In the genomic region with DNA sequence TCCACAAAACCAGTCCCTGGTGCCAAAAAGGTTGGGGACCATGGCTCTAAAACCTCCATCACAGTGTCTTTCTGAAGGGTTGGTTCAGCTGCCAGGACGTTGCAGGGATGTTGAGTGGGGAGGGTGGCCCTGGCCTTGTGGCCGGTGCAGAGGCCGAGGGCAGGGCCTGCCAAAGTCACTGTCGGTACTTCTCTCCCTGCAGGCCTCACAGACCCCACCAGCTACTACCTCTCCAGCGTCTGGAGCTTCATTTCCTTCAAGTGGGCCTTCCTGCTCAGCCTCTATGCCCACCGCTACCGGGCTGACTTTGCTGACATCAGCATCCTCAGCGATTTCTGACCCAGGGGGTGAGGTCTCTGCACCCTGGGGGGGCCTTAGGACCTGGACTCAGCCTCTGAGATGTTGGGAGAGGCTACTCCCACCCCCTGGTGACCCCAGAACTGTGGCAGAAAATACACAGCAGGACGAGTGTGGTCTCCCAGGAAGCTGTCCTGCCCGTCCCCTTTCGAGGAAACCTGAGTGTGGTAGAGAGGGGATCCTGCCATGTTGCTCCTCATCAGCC, we compare ENCODE assay signal across 13 cellular contexts. TPM values are rescaled to one million over a fixed set of nuclear protein-coding genes. Genes with fewer than 3 reads are reported as not detected.
DNase-seq lines count a peak whose midpoint lies in the region; ATAC-seq and TF ChIP-seq lines count a peak whose summit lies in the region.
"Had no signal": no experiment of that assay in that cellular context is flagged by ENCODE, and none has a peak within 500 bp of the region (broad histone marks: within the 10 kb centered on the region; RNA-seq: fewer than 3 reads in every experiment).

No MANE protein-coding gene starts in this region.

- peaks cover 13% of the 10 kb centered on the region for H3K4me1 Mint-ChIP-seq in activated T-helper 17 cell treated with anti-CD3 and anti-CD28 coated beads, Interleukin-2, amount 50 U/mL, for 72 hours

- no peak overlapping the region for H2BK5ac ChIP-seq in trophoblast cell (ENCODE audit: low read depth, low read length, poor library complexity)

- intact Hi-C loops in heart left ventricle (cut with DNase I), result loop anchor here (1.0 to 10.0 kb wide), 9 partner anchors 37 to 128 kb away; partner anchors contain the start of gene HDAC7 (in 1 of the 10)
- intact Hi-C loops in left ventricle myocardium superior (cut with micrococcal nuclease), result loop anchor here (10.0 kb wide), 1 partner anchor 55 kb away; no protein-coding TSS in a partner anchor
- intact Hi-C loops in ovary (cut with DNase I), result loop anchor here (2.0 to 10.0 kb wide), 8 partner anchors 38 to 128 kb away; no protein-coding TSS in a partner anchor

- no peaks in the 10 kb centered on the region for H3K79me2 ChIP-seq in trophoblast cell (ENCODE audit: control insufficient read depth, insufficient read depth, low read length, poor library complexity)

- 58 to 69% (median 62%) methylated on average over 11 of the region's 11 CpGs for WGBS in heart left ventricle, 4 donors
- WGBS in thymus, result 91% methylated on average over 11 of the region's 11 CpGs
- 63 to 71% (median 64%) methylated on average over 10 to 11 of the region's 11 CpGs for WGBS in ovary, 3 donors
- WGBS in trophoblast cell (ENCODE audit: extremely low coverage, insufficient coverage, insufficient read length), result no CpG with 5 or more reads among the region's 11 CpGs

- no peaks in the 10 kb centered on the region for H3K27me3 Mint-ChIP-seq in activated T-helper 17 cell treated with anti-CD3 and anti-CD28 coated beads, Interleukin-2, amount 50 U/mL, for 72 hours
- H3K27me3 Mint-ChIP-seq: stimulated activated memory B cell treated with anti-CD40 and anti-IgM and Interleukin-4, amounts not matched to agents 10 μg/mL and 1 μg/mL and 100 μg/mL, for 72 hours had no signal

- H3K23ac ChIP-seq in trophoblast cell (ENCODE audit: low read length), result no peak overlapping the region

- H3K9me3 Mint-ChIP-seq in activated T-helper 17 cell treated with anti-CD3 and anti-CD28 coated beads, Interleukin-2, amount 50 U/mL, for 72 hours, result no peaks in the 10 kb centered on the region
- H3K9me3 Mint-ChIP-seq: stimulated activated memory B cell treated with anti-CD40 and anti-IgM and Interleukin-4, amounts not matched to agents 10 μg/mL and 1 μg/mL and 100 μg/mL, for 72 hours had no signal

- H3K14ac ChIP-seq in trophoblast cell (ENCODE audit: low read length), result no peak overlapping the region

- H3K27me3 ChIP-seq in heart left ventricle (no peaks in the 10 kb centered on the region), right atrium auricular region (no peaks in the 10 kb centered on the region), thymus (ENCODE audit: control insufficient read depth, insufficient read depth) (no peaks in the 10 kb centered on the region), ovary (no peaks in the 10 kb centered on the region), trophoblast cell (ENCODE audit: insufficient read depth, low read length) (no peaks in the 10 kb centered on the region)
- H3K27me3 ChIP-seq: pancreas had no signal

- no peak for TF ChIP-seq CTCF in heart left ventricle (IDR thresholded peaks at IDR 0.05)
- no peak for TF ChIP-seq CTCF in right atrium auricular region (IDR thresholded peaks at IDR 0.05)
- no peak for TF ChIP-seq CTCF in ovary (IDR thresholded peaks at IDR 0.05)

- peaks cover 0 to 46% (median 32%) of the 10 kb centered on the region in 9 donors for H3K36me3 ChIP-seq in heart left ventricle
- peaks cover 23% of the 10 kb centered on the region for H3K36me3 ChIP-seq in right atrium auricular region
- H3K36me3 ChIP-seq in thymus (ENCODE audit: control insufficient read depth, insufficient read depth), result peaks cover 39% of the 10 kb centered on the region
- no peaks in the 10 kb centered on the region for H3K36me3 ChIP-seq in ovary
- H3K36me3 ChIP-seq in trophoblast cell (ENCODE audit: control insufficient read depth in 1 of 2, insufficient read depth in 2 of 2, low read length in 2 of 2), result peaks cover 30 to 35% of the 10 kb centered on the region in 2 experiments

- H3K79me1 ChIP-seq in trophoblast cell (ENCODE audit: low read length), result peaks cover 9% of the 10 kb centered on the region

- peak overlapping the region; percentile 83 for H3K27ac Mint-ChIP-seq in activated T-helper 17 cell treated with anti-CD3 and anti-CD28 coated beads, Interleukin-2, amount 50 U/mL, for 72 hours
- H3K27ac Mint-ChIP-seq: stimulated activated memory B cell treated with anti-CD40 and anti-IgM and Interleukin-4, amounts not matched to agents 10 μg/mL and 1 μg/mL and 100 μg/mL, for 72 hours had no signal

- H3K4me1 ChIP-seq in heart left ventricle (peaks cover 0 to 57% (median 44%) of the 10 kb centered on the region in 12 donors), right atrium auricular region (peaks cover 0 to 49% of the 10 kb centered on the region in 2 donors), thymus (ENCODE audit: control insufficient read depth, insufficient read depth, low read length) (peaks cover 7% of the 10 kb centered on the region), ovary (ENCODE audit: insufficient read depth) (peaks cover 25% of the 10 kb centered on the region), trophoblast cell (ENCODE audit: control insufficient read depth in 1 of 2, insufficient read depth in 2 of 2, low read length in 2 of 2) (peaks cover 2 to 16% of the 10 kb centered on the region in 2 experiments)

- peak overlapping the region in 2 of 12 donors; percentile 12 to 43 for H3K27ac ChIP-seq in heart left ventricle
- H3K27ac ChIP-seq in right atrium auricular region, result no peak overlapping the region
- peak overlapping the region; percentile 3 for H3K27ac ChIP-seq in thymus (ENCODE audit: low read depth)
- peak overlapping the region in 1 of 2 donors; percentile 34 for H3K27ac ChIP-seq in ovary
- no peak overlapping the region for H3K27ac ChIP-seq in trophoblast cell (ENCODE audit: low read depth, low read length)
- H3K27ac ChIP-seq: pancreas had no signal

- DNase-seq in heart left ventricle (peak in 1 of 5 donors; percentile 53), right atrium auricular region (ENCODE audit: low spot score) (no peak), left ventricle myocardium superior (no peak), ovary (no peak), trophoblast cell (no peak), epidermal melanocyte (ENCODE audit: insufficient read length, low spot score) (no peak)
- DNase-seq: cortex of kidney had no signal

- H3K18ac ChIP-seq in trophoblast cell (ENCODE audit: low read length), result no peak overlapping the region

- H3K4me2 ChIP-seq in trophoblast cell (ENCODE audit: low read length), result no peak overlapping the region

- no peak overlapping the region for H2BK120ac ChIP-seq in trophoblast cell (ENCODE audit: insufficient read depth, low read length, poor library complexity)

- no peak overlapping the region for H2BK12ac ChIP-seq in trophoblast cell (ENCODE audit: low read length)

- TF ChIP-seq EP300 in ovary (IDR thresholded peaks at IDR 0.05), result no peak

- TF ChIP-seq POLR2A in heart left ventricle (IDR thresholded peaks at IDR 0.05), result no peak
- TF ChIP-seq POLR2A in ovary (IDR thresholded peaks at IDR 0.05), result no peak

- H2AFZ ChIP-seq in trophoblast cell (ENCODE audit: insufficient read depth, low read length, poor library complexity), result no peak overlapping the region

- H3K36me3 Mint-ChIP-seq in activated T-helper 17 cell treated with anti-CD3 and anti-CD28 coated beads, Interleukin-2, amount 50 U/mL, for 72 hours (ENCODE audit: low read depth), result peaks cover 41% of the 10 kb centered on the region

- peak overlapping the region; percentile 25 for H3K4me3 Mint-ChIP-seq in activated T-helper 17 cell treated with anti-CD3 and anti-CD28 coated beads, Interleukin-2, amount 50 U/mL, for 72 hours
- H3K4me3 Mint-ChIP-seq: stimulated activated memory B cell treated with anti-CD40 and anti-IgM and Interleukin-4, amounts not matched to agents 10 μg/mL and 1 μg/mL and 100 μg/mL, for 72 hours had no signal

- H3K4me3 ChIP-seq in heart left ventricle, result no peak overlapping the region
- H3K4me3 ChIP-seq in right atrium auricular region, result no peak overlapping the region
- H3K4me3 ChIP-seq in thymus (ENCODE audit: low read length), result no peak overlapping the region
- H3K4me3 ChIP-seq in ovary, result no peak overlapping the region
- H3K4me3 ChIP-seq in trophoblast cell (ENCODE audit: low read depth, low read length), result no peak overlapping the region
- H3K4me3 ChIP-seq: pancreas had no signal

- ATAC-seq in heart left ventricle, result peak in 3 of 4 donors; percentile 2 to 12 (median 7)
- ATAC-seq in activated T-helper 17 cell treated with anti-CD3 and anti-CD28 coated beads, Interleukin-2, amount 50 U/mL, for 72 hours (replicated peaks), result peak; percentile 6
- ATAC-seq in left ventricle myocardium superior, result peak; percentile 9

- H4K12ac ChIP-seq in trophoblast cell (ENCODE audit: low read depth, low read length), result no peak overlapping the region

- no peak overlapping the region for H4K91ac ChIP-seq in trophoblast cell (ENCODE audit: low read depth, low read length)

- H3K4ac ChIP-seq in trophoblast cell (ENCODE audit: low read depth, low read length), result no peak overlapping the region

- no peaks in the 10 kb centered on the region for H3K9me3 ChIP-seq in heart left ventricle
- no peaks in the 10 kb centered on the region for H3K9me3 ChIP-seq in right atrium auricular region
- H3K9me3 ChIP-seq in thymus (ENCODE audit: control insufficient read depth), result no peaks in the 10 kb centered on the region
- H3K9me3 ChIP-seq in ovary, result no peaks in the 10 kb centered on the region
- H3K9me3 ChIP-seq in trophoblast cell (ENCODE audit: insufficient read depth, low read depth, low read length), result no peaks in the 10 kb centered on the region
- H3K9me3 ChIP-seq: pancreas had no signal

- H3K9ac ChIP-seq in trophoblast cell (ENCODE audit: low read length), result no peak overlapping the region

- H2AK5ac ChIP-seq in trophoblast cell (ENCODE audit: low read length), result no peak overlapping the region

- H4K8ac ChIP-seq in trophoblast cell (ENCODE audit: low read depth, low read length), result no peak overlapping the region

RNA-seq across cellular contexts. Expression of gene SLC48A1, which starts 7.0 kb away (rescaled TPM):
- 10 to 100 TPM; 17.6 to 68.2 (median 23.9) TPM for total RNA-seq in heart left ventricle
- 10 to 100 TPM; 13.0 to 16.5 TPM for polyA plus RNA-seq in heart left ventricle
- 10 to 100 TPM; 48.9 to 52.0 TPM for total RNA-seq in right atrium auricular region
- 1 to 10 TPM; 6.7 to 8.2 TPM for total RNA-seq in activated T-helper 17 cell treated with anti-CD3 and anti-CD28 coated beads, Interleukin-2, amount 50 U/mL, for 72 hours
- total RNA-seq in left ventricle myocardium superior, result 23.7 TPM
- polyA plus RNA-seq in thymus, result 9.3 TPM
- total RNA-seq in ovary, result 100 to 1,000 TPM in 2 of 7 donors, 10 to 100 TPM in 5; 36.7 to 143 (median 98.3) TPM
- 10 to 100 TPM; 24.1 to 41.1 TPM for polyA plus RNA-seq in ovary
- polyA plus RNA-seq in trophoblast cell (2013), result 4.7 and 4.8 TPM in 2 replicates

RNA-seq across cellular contexts. Expression of gene RAPGEF3, which starts 21.3 kb away (rescaled TPM):
- total RNA-seq in heart left ventricle (10 to 100 TPM; 14.5 to 47.8 (median 23.9) TPM), right atrium auricular region (10 to 100 TPM; 19.8 to 26.8 TPM), left ventricle myocardium superior (37.6 TPM), ovary (100 to 1,000 TPM in 3 of 7 donors, 10 to 100 TPM in 4; 50.4 to 132 (median 93.5) TPM)
- polyA plus RNA-seq in heart left ventricle (10 to 100 TPM; 18.6 to 62.1 TPM), thymus (20.9 TPM), ovary (10 to 100 TPM; 16.9 to 68.4 TPM)
- 1 to 10 TPM; 1.4 to 8.4 TPM for total RNA-seq in activated T-helper 17 cell treated with anti-CD3 and anti-CD28 coated beads, Interleukin-2, amount 50 U/mL, for 72 hours
- 0.68 and 0.78 TPM in 2 replicates for polyA plus RNA-seq in trophoblast cell (2013)

RNA-seq across cellular contexts. Expression of gene HDAC7, which starts 39.7 kb away (rescaled TPM):
- total RNA-seq in heart left ventricle (10 to 100 TPM; 27.4 to 63.0 (median 38.6) TPM), right atrium auricular region (10 to 100 TPM; 33.4 to 60.2 TPM), left ventricle myocardium superior (35.4 TPM), ovary (100 to 1,000 TPM in 5 of 7 donors, 10 to 100 TPM in 2; 47.2 to 151 (median 103) TPM)
- polyA plus RNA-seq in heart left ventricle (10 to 100 TPM; 42.2 to 43.9 TPM), thymus (130 TPM), ovary (10 to 100 TPM; 40.1 to 79.4 TPM)
- 100 to 1,000 TPM; 163 to 471 TPM for total RNA-seq in activated T-helper 17 cell treated with anti-CD3 and anti-CD28 coated beads, Interleukin-2, amount 50 U/mL, for 72 hours
- 47.8 and 51.3 TPM in 2 replicates for polyA plus RNA-seq in trophoblast cell (2013)

RNA-seq across cellular contexts. Expression of gene ENDOU, which starts 54.7 kb away (rescaled TPM):
- total RNA-seq in heart left ventricle, result 1 to 10 TPM in 1 of 9 donors, under 1 TPM in 4, not detected in 4; 0.12 to 2.5 (median 0.27) TPM
- polyA plus RNA-seq in heart left ventricle, result under 1 TPM; 0.08 to 0.42 TPM
- total RNA-seq in right atrium auricular region, result 1 to 10 TPM in 1 of 2 donors, under 1 TPM in 1; 0.55 to 2.1 TPM
- under 1 TPM in 1 of 2 donors, not detected in 1; 0.16 TPM for total RNA-seq in activated T-helper 17 cell treated with anti-CD3 and anti-CD28 coated beads, Interleukin-2, amount 50 U/mL, for 72 hours
- 0.30 TPM for total RNA-seq in left ventricle myocardium superior
- 1.3 TPM for polyA plus RNA-seq in thymus
- 1 to 10 TPM in 5 of 7 donors, under 1 TPM in 2; 0.69 to 3.6 (median 1.3) TPM for total RNA-seq in ovary
- 1 to 10 TPM; 1.4 to 1.6 TPM for polyA plus RNA-seq in ovary
- polyA plus RNA-seq in trophoblast cell (2013), result 26.2 and 28.2 TPM in 2 replicates
- total RNA-seq: astrocyte; T-helper 2 cell treated with Interferon-gamma antibody and Interleukin-4, amounts not matched to agents 100 ng/mL and 5 ng/mL, for 36 hours had no signal
